Comparison of ENCODE assay signal across 19 cellular contexts in genomic region chr2:234814366-234814765, GRCh38.
"Had no signal": no experiment of that assay in that cellular context is flagged by ENCODE, and none has a peak within 500 bp of the region (broad histone marks: within the 10 kb centered on the region; RNA-seq: fewer than 3 reads in every experiment).

No MANE protein-coding gene starts in this region.

- H3K27ac Mint-ChIP-seq: activated CD4-positive, alpha-beta T cell treated with anti-CD3 and anti-CD28 coated beads, Interleukin-2, amount 10 ng/mL, durations not matched to agents 7 days and 5 days; activated naive CD8-positive, alpha-beta T cell treated with anti-CD3 and anti-CD28 coated beads for 36 hours; activated T-cell treated with anti-CD3 and anti-CD28 coated beads, Interleukin-2, amount 50 U/mL, for 72 hours; dendritic cell treated with granulocyte-macrophage colony-stimulating factor and Interleukin-4, amounts not matched to agents 40 ng/mL and 50 ng/mL, for 4 days; nephron progenitor cell had no signal

- H3K9me3 ChIP-seq: lower lobe of right lung, psoas muscle, upper lobe of left lung had no signal

- ATAC-seq: activated T-cell treated with anti-CD3 and anti-CD28 coated beads, Interleukin-2, amount 50 U/mL, for 72 hours; left cardiac atrium; psoas muscle; sciatic nerve; stimulated activated naive CD8-positive, alpha-beta T cell treated with anti-CD3 and anti-CD28 coated beads, Interleukin-15, amount 100 ng/mL, for 72 hours had no signal

- H3K36me3 ChIP-seq: lower lobe of right lung, upper lobe of left lung had no signal

- H3K9me3 Mint-ChIP-seq: activated CD4-positive, alpha-beta T cell treated with anti-CD3 and anti-CD28 coated beads, Interleukin-2, amount 10 ng/mL, durations not matched to agents 7 days and 5 days; activated naive CD8-positive, alpha-beta T cell treated with anti-CD3 and anti-CD28 coated beads for 36 hours; dendritic cell treated with granulocyte-macrophage colony-stimulating factor and Interleukin-4, amounts not matched to agents 40 ng/mL and 50 ng/mL, for 4 days; nephron progenitor cell; stimulated activated naive CD8-positive, alpha-beta T cell treated with anti-CD3 and anti-CD28 coated beads, Interleukin-15, amount 100 ng/mL, for 72 hours had no signal

- H3K4me1 Mint-ChIP-seq: activated CD4-positive, alpha-beta T cell treated with anti-CD3 and anti-CD28 coated beads, Interleukin-2, amount 10 ng/mL, durations not matched to agents 7 days and 5 days; activated naive CD8-positive, alpha-beta T cell treated with anti-CD3 and anti-CD28 coated beads for 36 hours; stimulated activated naive CD8-positive, alpha-beta T cell treated with anti-CD3 and anti-CD28 coated beads, Interleukin-15, amount 100 ng/mL, for 72 hours had no signal

- H3K36me3 Mint-ChIP-seq: activated naive CD8-positive, alpha-beta T cell treated with anti-CD3 and anti-CD28 coated beads for 36 hours; brain had no signal

- H3K4me1 ChIP-seq: lower lobe of right lung, psoas muscle, upper lobe of left lung had no signal

- DNase-seq: activated CD4-positive, alpha-beta T cell treated with anti-CD3 and anti-CD28 coated beads, Interleukin-2, amount 10 ng/mL, durations not matched to agents 7 days and 5 days; activated CD8-positive, alpha-beta memory T cell treated with anti-CD3 and anti-CD28 coated beads, Interleukin-2, amount 50 U/mL, for 48 hours; activated gamma-delta T cell treated with Interleukin-2 at 50 U/mL for 16 hours; activated naive CD8-positive, alpha-beta T cell treated with anti-CD3 and anti-CD28 coated beads for 36 hours; activated T-cell treated with anti-CD3 and anti-CD28 coated beads, Interleukin-2, amount 50 U/mL, for 72 hours; amygdala; central memory CD4-positive, alpha-beta T cell; effector memory CD4-positive, alpha-beta T cell; foreskin fibroblast; glutamatergic neuron; left cardiac atrium; lower lobe of right lung; nephron progenitor cell; psoas muscle; stimulated activated naive CD8-positive, alpha-beta T cell treated with anti-CD3 and anti-CD28 coated beads, Interleukin-15, amount 100 ng/mL, for 72 hours had no signal

- H3K27ac ChIP-seq: lower lobe of right lung, psoas muscle, upper lobe of left lung had no signal

- H3K4me3 ChIP-seq: lower lobe of right lung, psoas muscle, upper lobe of left lung had no signal

- H3K4me3 Mint-ChIP-seq: activated CD4-positive, alpha-beta T cell treated with anti-CD3 and anti-CD28 coated beads, Interleukin-2, amount 10 ng/mL, durations not matched to agents 7 days and 5 days; activated naive CD8-positive, alpha-beta T cell treated with anti-CD3 and anti-CD28 coated beads for 36 hours; activated T-cell treated with anti-CD3 and anti-CD28 coated beads, Interleukin-2, amount 50 U/mL, for 72 hours; brain; dendritic cell treated with granulocyte-macrophage colony-stimulating factor and Interleukin-4, amounts not matched to agents 40 ng/mL and 50 ng/mL, for 4 days; nephron progenitor cell; stimulated activated naive CD8-positive, alpha-beta T cell treated with anti-CD3 and anti-CD28 coated beads, Interleukin-15, amount 100 ng/mL, for 72 hours had no signal

- H3K27me3 ChIP-seq: upper lobe of left lung had no signal
